Comparison of ENCODE assay signal across 10 cellular contexts in the genomic region with DNA sequence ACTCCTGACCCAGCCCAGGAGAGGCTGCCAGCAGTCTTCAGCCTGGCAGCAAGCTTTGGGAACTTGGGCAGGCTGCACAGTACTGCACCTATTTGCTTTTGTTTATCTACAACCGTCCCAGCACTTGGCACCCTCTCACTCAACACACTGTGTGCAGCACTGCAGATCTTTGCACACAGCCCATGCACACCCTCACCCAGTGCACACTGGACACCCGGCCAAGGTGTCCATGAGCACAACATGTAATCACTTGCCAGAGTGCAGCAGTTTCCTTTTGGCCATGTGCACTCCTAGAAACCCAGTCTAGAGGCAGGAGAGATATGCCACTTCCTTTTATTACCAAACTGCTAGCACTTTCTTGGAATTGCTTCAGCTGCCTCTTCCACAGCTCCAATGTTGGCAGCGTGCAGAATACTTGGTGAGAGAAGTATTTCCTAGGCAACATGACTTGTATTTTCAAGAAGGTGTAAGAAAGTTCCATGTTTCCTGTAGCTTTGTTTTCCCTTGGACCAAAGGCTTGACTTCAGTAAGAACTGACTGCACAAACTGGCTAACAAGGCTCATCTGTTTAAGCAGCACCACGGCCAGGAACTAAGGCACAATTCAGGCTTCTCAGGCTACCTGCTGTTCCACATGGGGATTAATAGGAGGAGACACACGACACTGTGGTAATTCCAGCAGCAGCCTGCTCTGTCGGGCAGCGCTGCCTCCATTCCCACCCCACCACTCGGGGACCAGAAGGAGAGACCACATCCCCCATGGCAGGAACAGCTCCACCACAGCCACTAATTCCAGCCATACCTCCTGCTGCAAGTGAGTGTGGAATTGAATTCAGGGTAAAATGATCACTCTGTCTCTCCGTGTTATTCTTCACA. TPM values are rescaled to one million over a fixed set of nuclear protein-coding genes. Genes with fewer than 3 reads are reported as not detected.
DNase-seq lines count a peak whose midpoint lies in the region; ATAC-seq and TF ChIP-seq lines count a peak whose summit lies in the region.
"Had no signal": no experiment of that assay in that cellular context is flagged by ENCODE, and none has a peak within 500 bp of the region (broad histone marks: within the 10 kb centered on the region; RNA-seq: fewer than 3 reads in every experiment).

No MANE protein-coding gene starts in this region.

- H3K9me3 ChIP-seq in heart left ventricle, result no peaks in the 10 kb centered on the region
- H3K9me3 ChIP-seq: adrenal gland had no signal

- ATAC-seq in heart left ventricle, result peak; percentile 71 to 82 (median 80)
- ATAC-seq in GM21576 (IDR thresholded peaks at IDR 0.05; ENCODE audit: unreplicated experiment), result no peak
- no peak for ATAC-seq in HG02642 (IDR thresholded peaks at IDR 0.05; ENCODE audit: poor library complexity, unreplicated experiment)

- peak in 65 of 76 experiments; percentile 5 to 89 (median 52) for DNase-seq in HUDEP-2 (lab: John Stamatoyannopoulos, UW; ENCODE audit: unreplicated experiment in 76 of 76)
- peak in 4 of 5 donors; percentile 27 to 65 (median 37) for DNase-seq in heart left ventricle
- no peak for DNase-seq in RPMI8226
- DNase-seq in activated CD8-positive, alpha-beta memory T cell treated with anti-CD3 and anti-CD28 coated beads, Interleukin-2, amount 50 U/mL, for 48 hours, result no peak
- DNase-seq: GM23248 had no signal

- TF ChIP-seq POLR2A in heart left ventricle (IDR thresholded peaks at IDR 0.05), result no peak

- 41 to 49% (median 44%) methylated on average over 9 of the region's 9 CpGs for WGBS in heart left ventricle, 4 donors

- peak overlapping the region; percentile 92 for H3K27ac ChIP-seq in VCaP
- peak overlapping the region in 9 of 12 donors; percentile 30 to 68 (median 47) for H3K27ac ChIP-seq in heart left ventricle
- H3K27ac ChIP-seq in rectal smooth muscle tissue (ENCODE audit: low read depth, low read length), result peak overlapping the region; percentile 40
- H3K27ac ChIP-seq: adrenal gland, GM23248 had no signal

- H3K4me3 ChIP-seq in heart left ventricle, result peak overlapping the region in 1 of 12 donors; percentile 8
- H3K4me3 ChIP-seq in rectal smooth muscle tissue (ENCODE audit: low read length), result peak overlapping the region; percentile 19
- H3K4me3 ChIP-seq: adrenal gland, GM23248 had no signal

- H3K9ac ChIP-seq in rectal smooth muscle tissue (ENCODE audit: low read length), result no peak overlapping the region
- H3K9ac ChIP-seq: GM23248 had no signal

- 0 out of 2 replicates have a peak, but pooled peaks have one; percentile 11 for TF ChIP-seq CTCF in VCaP (conservative IDR thresholded peaks at IDR 0.05)
- TF ChIP-seq CTCF in heart left ventricle (IDR thresholded peaks at IDR 0.05), result no peak

- H3K27me3 ChIP-seq in heart left ventricle (no peaks in the 10 kb centered on the region), rectal smooth muscle tissue (ENCODE audit: control insufficient read depth, insufficient read depth, low read length) (no peaks in the 10 kb centered on the region)
- H3K27me3 ChIP-seq: adrenal gland had no signal

- H3K36me3 ChIP-seq in heart left ventricle (no peaks in the 10 kb centered on the region), rectal smooth muscle tissue (ENCODE audit: control insufficient read depth, insufficient read depth, low read length) (no peaks in the 10 kb centered on the region)
- H3K36me3 ChIP-seq: adrenal gland had no signal

- intact Hi-C loops in heart left ventricle (cut with DNase I), result loop anchor here in 4 of 10 donors (5.0 to 10.0 kb wide), 4 partner anchors 44 to 181 kb away; no protein-coding TSS in a partner anchor

- H3K4me1 ChIP-seq in heart left ventricle, result peaks cover 0 to 43% (median 20%) of the 10 kb centered on the region in 12 donors
- peaks cover 11% of the 10 kb centered on the region for H3K4me1 ChIP-seq in rectal smooth muscle tissue (ENCODE audit: control insufficient read depth, insufficient read depth, low read length)
- H3K4me1 ChIP-seq: adrenal gland had no signal

RNA-seq across cellular contexts. Expression of a gene that starts 15.3 kb away (rescaled TPM):
- 10 to 100 TPM in 1 of 9 donors, 1 to 10 TPM in 8; 3.3 to 11.4 (median 4.3) TPM for total RNA-seq in heart left ventricle
- 1 to 10 TPM; 2.7 to 3.4 TPM for polyA plus RNA-seq in heart left ventricle

RNA-seq across cellular contexts. Expression of a gene that starts 16.3 kb away (rescaled TPM):
- 10 to 100 TPM; 11.6 to 32.9 (median 21.8) TPM for total RNA-seq in heart left ventricle
- 10 to 100 TPM in 1 of 2 donors, 1 to 10 TPM in 1; 4.0 to 11.3 TPM for polyA plus RNA-seq in heart left ventricle

RNA-seq across cellular contexts. Expression of a gene that starts 28.6 kb away (rescaled TPM):
- total RNA-seq in heart left ventricle, result 10 to 100 TPM in 7 of 9 donors, 1 to 10 TPM in 2; 8.3 to 15.4 (median 11.9) TPM
- 10 to 100 TPM in 1 of 2 donors, 1 to 10 TPM in 1; 3.1 to 12.3 TPM for polyA plus RNA-seq in heart left ventricle

Comparison
In these comparisons a context has a peak if more than half of its experiments do, and no peak if none do; other contexts are left out.
1. DNase-seq: peak in HUDEP-2 (65 of 76) and heart left ventricle (4 of 5); none in RPMI8226 (single experiment) and activated CD8-positive, alpha-beta memory T cell treated with anti-CD3 and anti-CD28 coated beads, Interleukin-2, amount 50 U/mL, for 48 hours (single experiment).
2. H3K27ac ChIP-seq: peak in every context shown above with its lines; median percentile 92 in VCaP; 47 in heart left ventricle; 40 in rectal smooth muscle tissue.
3. ATAC-seq: peak in heart left ventricle (4 of 4); none in GM21576 (single experiment) and HG02642 (single experiment).